8 cellular contexts compared by ENCODE assay signal in the genomic region with DNA sequence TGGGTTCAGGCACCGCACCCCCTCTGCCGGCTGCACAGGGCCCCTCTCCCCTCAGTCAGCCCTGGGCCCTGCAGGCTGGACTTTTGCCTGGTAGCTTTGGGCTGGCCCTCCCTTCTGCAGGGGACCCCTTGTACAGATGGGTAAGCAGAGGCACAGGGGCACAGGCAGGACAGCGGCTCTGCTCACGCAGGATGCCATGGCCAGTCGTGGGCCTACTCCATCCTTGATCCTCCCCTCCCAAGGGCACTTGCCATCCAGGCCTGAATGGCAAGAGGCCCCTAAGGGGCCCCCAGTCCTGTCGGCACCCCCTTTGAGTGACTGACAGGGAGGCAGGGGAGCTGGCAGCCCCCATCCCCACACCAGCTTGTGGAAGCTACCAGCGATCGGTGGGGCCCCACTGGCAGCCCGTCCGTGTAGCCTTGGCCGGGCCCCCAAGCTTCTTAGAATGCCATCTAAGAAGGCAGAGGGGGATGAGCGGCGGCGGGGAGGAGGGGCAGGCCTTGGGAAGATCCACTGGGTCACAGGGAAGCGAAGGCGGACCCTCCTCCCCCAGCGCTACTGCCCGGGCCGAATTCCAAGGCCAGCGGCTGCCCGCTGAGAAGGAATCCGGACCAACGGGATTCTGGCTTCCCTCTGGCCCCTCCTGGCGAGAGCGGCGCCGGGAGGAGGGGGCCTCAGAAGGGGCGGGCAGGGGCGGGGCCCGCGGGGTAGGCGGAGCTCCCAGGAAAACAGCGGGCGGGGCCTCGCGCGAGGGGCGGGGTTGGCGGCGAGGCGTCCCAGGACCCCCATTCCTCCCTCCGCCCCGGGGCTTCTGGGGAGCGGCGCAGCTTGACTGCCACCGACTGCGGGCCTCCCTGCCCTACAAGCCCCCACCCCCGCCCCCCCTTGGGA. TPM values are rescaled to one million over a fixed set of nuclear protein-coding genes. Genes with fewer than 3 reads are reported as not detected.
DNase-seq lines count a peak whose midpoint lies in the region; ATAC-seq and TF ChIP-seq lines count a peak whose summit lies in the region.

No MANE protein-coding gene starts in this region.

- no peak overlapping the region for H3K4me3 Mint-ChIP-seq in endothelial cell (ENCODE audit: unreplicated experiment)
- no peak overlapping the region for H3K4me3 Mint-ChIP-seq in activated T-cell treated with anti-CD3 and anti-CD28 coated beads, Interleukin-2, amount 50 U/mL, for 24 hours

- no peak for TF ChIP-seq CTCF in endothelial cell (IDR thresholded peaks at IDR 0.05; ENCODE audit: unreplicated experiment)
- TF ChIP-seq CTCF in lower lobe of right lung (IDR thresholded peaks at IDR 0.05) = no peak

- H3K9me3 Mint-ChIP-seq in endothelial cell (ENCODE audit: unreplicated experiment) = peaks cover 11% of the 10 kb centered on the region
- peaks cover 7% of the 10 kb centered on the region for H3K9me3 Mint-ChIP-seq in activated T-cell treated with anti-CD3 and anti-CD28 coated beads, Interleukin-2, amount 50 U/mL, for 24 hours

- H3K4me1 Mint-ChIP-seq in endothelial cell (ENCODE audit: unreplicated experiment) = peaks cover 25% of the 10 kb centered on the region
- peaks cover 1% of the 10 kb centered on the region for H3K4me1 Mint-ChIP-seq in activated T-cell treated with anti-CD3 and anti-CD28 coated beads, Interleukin-2, amount 50 U/mL, for 24 hours (ENCODE audit: low read depth)

- H3K36me3 Mint-ChIP-seq in endothelial cell (ENCODE audit: low read depth, unreplicated experiment) = peaks cover 17% of the 10 kb centered on the region
- peaks cover 2% of the 10 kb centered on the region for H3K36me3 Mint-ChIP-seq in activated T-cell treated with anti-CD3 and anti-CD28 coated beads, Interleukin-2, amount 50 U/mL, for 24 hours (ENCODE audit: low read depth)

- H3K9me3 ChIP-seq in lower lobe of right lung (no peaks in the 10 kb centered on the region), thymus (ENCODE audit: control insufficient read depth) (no peaks in the 10 kb centered on the region)

- DNase-seq in endothelial cell (ENCODE audit: low spot score) = peak; percentile 84
- DNase-seq in lower lobe of right lung = peak; percentile 83
- DNase-seq in NCI-H1048 (lab: John Stamatoyannopoulos, UW) = no peak
- no peak for DNase-seq in activated T-cell treated with anti-CD3 and anti-CD28 coated beads, Interleukin-2, amount 50 U/mL, for 24 hours
- no peak for DNase-seq in NCI-H2171 treated with DMSO at 0.1 percent for 48 hours (lab: John Stamatoyannopoulos, UW)

- H3K27me3 Mint-ChIP-seq in endothelial cell (ENCODE audit: unreplicated experiment) = peaks cover 3% of the 10 kb centered on the region
- H3K27me3 Mint-ChIP-seq in activated T-cell treated with anti-CD3 and anti-CD28 coated beads, Interleukin-2, amount 50 U/mL, for 24 hours = peaks cover 23% of the 10 kb centered on the region

- H3K4me3 ChIP-seq in lower lobe of right lung = peak overlapping the region; percentile 55
- H3K4me3 ChIP-seq in thymus (ENCODE audit: low read length) = peak overlapping the region; percentile 21

- ATAC-seq in lower lobe of right lung (peak; percentile 94), GM19467 (IDR thresholded peaks at IDR 0.05; ENCODE audit: unreplicated experiment) (no peak)

- H3K36me3 ChIP-seq in lower lobe of right lung (no peaks in the 10 kb centered on the region), thymus (ENCODE audit: control insufficient read depth, insufficient read depth) (no peaks in the 10 kb centered on the region)

- no peak overlapping the region for H3K27ac Mint-ChIP-seq in endothelial cell (ENCODE audit: unreplicated experiment)
- no peak overlapping the region for H3K27ac Mint-ChIP-seq in activated T-cell treated with anti-CD3 and anti-CD28 coated beads, Interleukin-2, amount 50 U/mL, for 24 hours

- H3K27ac ChIP-seq in lower lobe of right lung (peak overlapping the region; percentile 83), thymus (ENCODE audit: low read depth) (no peak overlapping the region)

- TF ChIP-seq RAD21 in Ishikawa (IDR thresholded peaks at IDR 0.05; ENCODE audit: low read depth) = peak; percentile 24; the same call in 1 of the 2 replicates

- intact Hi-C loops in lower lobe of right lung (cut with DNase I) = no loop called here

- H3K27me3 ChIP-seq in lower lobe of right lung (ENCODE audit: low read depth) (no peaks in the 10 kb centered on the region), thymus (ENCODE audit: control insufficient read depth, insufficient read depth) (peaks cover 12% of the 10 kb centered on the region)

- peak; percentile 83; the same call in 1 of the 2 replicates for TF ChIP-seq EP300 in Ishikawa (IDR thresholded peaks at IDR 0.05; ENCODE audit: borderline replicate concordance)

- WGBS in thymus = 19% methylated on average over 48 of the region's 48 CpGs

- peaks cover 21% of the 10 kb centered on the region for H3K4me1 ChIP-seq in lower lobe of right lung
- no peaks in the 10 kb centered on the region for H3K4me1 ChIP-seq in thymus (ENCODE audit: control insufficient read depth, insufficient read depth, low read length)

TF ChIP-seq in Ishikawa, 13 proteins besides CTCF, POLR2A, EP300 and RAD21:
- TF ChIP-seq NFIC (IDR thresholded peaks at IDR 0.05) = peak; percentile 95
- peak; percentile 92 for TF ChIP-seq TCF12 (IDR thresholded peaks at IDR 0.05; ENCODE audit: low read depth)
- TF ChIP-seq YY1 (IDR thresholded peaks at IDR 0.05; ENCODE audit: low read depth) = no peak
- no peak for TF ChIP-seq MAX (IDR thresholded peaks at IDR 0.05)
- TF ChIP-seq ZBTB7A (IDR thresholded peaks at IDR 0.05; ENCODE audit: low read depth) = peak; percentile 91
- TF ChIP-seq FOXM1 (IDR thresholded peaks at IDR 0.05; ENCODE audit: borderline replicate concordance, low read depth) = peak; percentile 64; the same call in 1 of the 2 replicates
- no peak for TF ChIP-seq EGR1 (IDR thresholded peaks at IDR 0.05)
- TF ChIP-seq CEBPB (IDR thresholded peaks at IDR 0.05) = peak; percentile 46; the same call in 1 of the 2 replicates
- TF ChIP-seq TAF1 (IDR thresholded peaks at IDR 0.05; ENCODE audit: low read depth) = no peak
- TF ChIP-seq TEAD4 (IDR thresholded peaks at IDR 0.05) = peak; percentile 97
- no peak for TF ChIP-seq CREB1 (IDR thresholded peaks at IDR 0.05; ENCODE audit: low read depth)
- TF ChIP-seq REST (IDR thresholded peaks at IDR 0.05; ENCODE audit: low read depth) = no peak
- TF ChIP-seq, protein P1, sequence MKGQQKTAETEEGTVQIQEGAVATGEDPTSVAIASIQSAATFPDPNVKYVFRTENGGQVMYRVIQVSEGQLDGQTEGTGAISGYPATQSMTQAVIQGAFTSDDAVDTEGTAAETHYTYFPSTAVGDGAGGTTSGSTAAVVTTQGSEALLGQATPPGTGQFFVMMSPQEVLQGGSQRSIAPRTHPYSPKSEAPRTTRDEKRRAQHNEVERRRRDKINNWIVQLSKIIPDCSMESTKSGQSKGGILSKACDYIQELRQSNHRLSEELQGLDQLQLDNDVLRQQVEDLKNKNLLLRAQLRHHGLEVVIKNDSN (IDR thresholded peaks at IDR 0.05) = no peak

RNA-seq across cellular contexts. Expression of gene CHKA, which starts 6.8 kb away (rescaled TPM):
- total RNA-seq in endothelial cell (ENCODE audit: unreplicated experiment) (173 TPM), lower lobe of right lung (43.0 TPM)
- polyA plus RNA-seq in thymus = 46.0 TPM

Comparison
In these comparisons a context has a peak if more than half of its experiments do, and no peak if none do; other contexts are left out.
1. DNase-seq: peak in endothelial cell (single experiment) and lower lobe of right lung (single experiment); none in NCI-H1048 (single experiment), activated T-cell treated with anti-CD3 and anti-CD28 coated beads, Interleukin-2, amount 50 U/mL, for 24 hours (single experiment) and NCI-H2171 treated with DMSO at 0.1 percent for 48 hours (single experiment).